33 cellular contexts compared by ENCODE assay signal in the genomic region with DNA sequence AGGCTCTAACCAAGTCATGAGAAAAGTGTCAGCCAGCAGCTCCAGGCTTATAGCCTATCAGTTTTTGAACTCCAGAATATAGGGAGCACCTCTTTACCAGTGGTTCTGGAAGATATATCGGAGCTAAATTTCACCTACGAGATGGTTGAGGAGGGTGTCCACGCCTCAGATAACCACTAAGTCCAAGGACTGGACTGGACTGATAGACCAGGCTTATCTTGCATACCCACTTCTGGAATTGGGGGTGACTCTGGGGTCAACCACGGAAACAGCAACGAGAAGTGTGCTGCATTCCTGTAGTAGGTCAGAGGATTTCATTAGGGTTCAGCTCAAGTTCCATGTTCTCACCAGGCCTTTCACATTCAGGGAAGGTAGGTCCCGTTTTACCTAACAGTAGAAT. TPM values are rescaled to one million over a fixed set of nuclear protein-coding genes. Genes with fewer than 3 reads are reported as not detected.
"Had no signal": no experiment of that assay in that cellular context is flagged by ENCODE, and none has a peak within 500 bp of the region (broad histone marks: within the 10 kb centered on the region; RNA-seq: fewer than 3 reads in every experiment).

No MANE protein-coding gene starts in this region.

- H3K27ac ChIP-seq: ascending aorta, brain microvascular endothelial cell, coronary artery, dorsolateral prefrontal cortex, heart left ventricle had no signal

- DNase-seq: activated CD4-positive, alpha-beta memory T cell treated with anti-CD3 and anti-CD28 coated beads, Interleukin-2, amount 10 ng/mL, durations not matched to agents 7 days and 5 days; activated CD4-positive, alpha-beta T cell treated with anti-CD3 and anti-CD28 coated beads for 36 hours; activated CD4-positive, alpha-beta T cell treated with anti-CD3 and anti-CD28 coated beads, Interleukin-2, amount 10 ng/mL, durations not matched to agents 7 days and 5 days; activated CD4-positive, alpha-beta T cell treated with anti-CD3 and anti-CD28 coated beads, Interleukin-2, amount 50 U/mL, for 4 hours; activated CD4-positive, CD25-positive, alpha-beta regulatory T cell; activated CD4-positive, CD25-positive, alpha-beta regulatory T cell treated with anti-CD3 and anti-CD28 coated beads, Interleukin-2, amount 50 U/mL, for 72 hours; activated CD8-positive, alpha-beta memory T cell treated with anti-CD3 and anti-CD28 coated beads, Interleukin-2, amount 50 U/mL, for 48 hours; activated gamma-delta T cell; activated naive CD4-positive, alpha-beta T cell; activated naive CD4-positive, alpha-beta T cell treated with anti-CD3 and anti-CD28 coated beads, Interleukin-2, amount 10 ng/mL, durations not matched to agents 7 days and 5 days; activated naive CD8-positive, alpha-beta T cell treated with anti-CD3 and anti-CD28 coated beads, Interleukin-2, amount 10 ng/mL, durations not matched to agents 7 days and 5 days; activated T-cell treated with anti-CD3 and anti-CD28 coated beads for 4 hours; activated T-cell treated with anti-CD3 and anti-CD28 coated beads, Interleukin-2, amount 50 U/mL, for 24 hours; activated T-cell treated with anti-CD3 and anti-CD28 coated beads, Interleukin-2, amount 50 U/mL, for 72 hours; brain microvascular endothelial cell; dorsolateral prefrontal cortex; effector memory CD4-positive, alpha-beta T cell; endodermal cell; foreskin fibroblast; glutamatergic neuron; heart left ventricle; T-helper 1 cell; T-helper 17 cell; T1000 had no signal

- ATAC-seq: activated CD4-positive, alpha-beta T cell treated with anti-CD3 and anti-CD28 coated beads for 36 hours; activated naive CD4-positive, alpha-beta T cell treated with anti-CD3 and anti-CD28 coated beads, Interleukin-2, amount 50 U/mL, for 72 hours; activated T-cell treated with anti-CD3 and anti-CD28 coated beads, Interleukin-2, amount 50 U/mL, for 72 hours; esophagus mucosa; heart left ventricle; T-helper 17 cell had no signal

- H3K4me3 ChIP-seq: ascending aorta, coronary artery, dorsolateral prefrontal cortex, heart left ventricle had no signal

- H3K27me3 ChIP-seq: ascending aorta, brain microvascular endothelial cell, dorsolateral prefrontal cortex had no signal

- H3K4me1 ChIP-seq: ascending aorta, heart left ventricle had no signal

- H3K9me3 ChIP-seq: ascending aorta, heart left ventricle had no signal

- H3K27ac Mint-ChIP-seq: activated CD4-positive, alpha-beta memory T cell treated with anti-CD3 and anti-CD28 coated beads, Interleukin-2, amount 10 ng/mL, durations not matched to agents 7 days and 5 days; activated CD4-positive, alpha-beta T cell treated with anti-CD3 and anti-CD28 coated beads for 36 hours; activated CD4-positive, alpha-beta T cell treated with anti-CD3 and anti-CD28 coated beads, Interleukin-2, amount 10 ng/mL, durations not matched to agents 7 days and 5 days; activated naive CD4-positive, alpha-beta T cell treated with anti-CD3 and anti-CD28 coated beads, Interleukin-2, amount 10 ng/mL, durations not matched to agents 7 days and 5 days; activated naive CD4-positive, alpha-beta T cell treated with anti-CD3 and anti-CD28 coated beads, Interleukin-2, amount 50 U/mL, for 72 hours; activated naive CD8-positive, alpha-beta T cell treated with anti-CD3 and anti-CD28 coated beads, Interleukin-2, amount 10 ng/mL, durations not matched to agents 7 days and 5 days; activated T-cell treated with anti-CD3 and anti-CD28 coated beads, Interleukin-2, amount 50 U/mL, for 24 hours; activated T-cell treated with anti-CD3 and anti-CD28 coated beads, Interleukin-2, amount 50 U/mL, for 72 hours; dendritic cell treated with granulocyte-macrophage colony-stimulating factor and Interleukin-4, amounts not matched to agents 40 ng/mL and 50 ng/mL, for 4 days; endodermal cell; T-helper 17 cell; T-helper 2 cell treated with Interferon-gamma antibody and Interleukin-4, amounts not matched to agents 5 μg/mL and 100 μg/mL, for 36 hours had no signal

- H3K36me3 Mint-ChIP-seq: activated naive CD4-positive, alpha-beta T cell treated with anti-CD3 and anti-CD28 coated beads, Interleukin-2, amount 10 ng/mL, durations not matched to agents 7 days and 5 days; activated naive CD4-positive, alpha-beta T cell treated with anti-CD3 and anti-CD28 coated beads, Interleukin-2, amount 50 U/mL, for 72 hours; activated naive CD8-positive, alpha-beta T cell treated with anti-CD3 and anti-CD28 coated beads, Interleukin-2, amount 10 ng/mL, durations not matched to agents 7 days and 5 days had no signal

- H3K36me3 ChIP-seq: ascending aorta, brain microvascular endothelial cell, heart left ventricle had no signal

- H3K4me1 Mint-ChIP-seq: activated CD4-positive, alpha-beta memory T cell treated with anti-CD3 and anti-CD28 coated beads, Interleukin-2, amount 10 ng/mL, durations not matched to agents 7 days and 5 days; activated CD4-positive, alpha-beta T cell treated with anti-CD3 and anti-CD28 coated beads, Interleukin-2, amount 10 ng/mL, durations not matched to agents 7 days and 5 days; activated naive CD4-positive, alpha-beta T cell treated with anti-CD3 and anti-CD28 coated beads, Interleukin-2, amount 10 ng/mL, durations not matched to agents 7 days and 5 days; central memory CD8-positive, alpha-beta T cell; T-helper 17 cell had no signal

- FAIRE-seq: bronchial epithelial cell, frontal cortex had no signal

- H3K4me3 Mint-ChIP-seq: activated CD4-positive, alpha-beta memory T cell treated with anti-CD3 and anti-CD28 coated beads, Interleukin-2, amount 10 ng/mL, durations not matched to agents 7 days and 5 days; activated CD4-positive, alpha-beta T cell treated with anti-CD3 and anti-CD28 coated beads for 36 hours; activated CD4-positive, alpha-beta T cell treated with anti-CD3 and anti-CD28 coated beads, Interleukin-2, amount 10 ng/mL, durations not matched to agents 7 days and 5 days; activated naive CD4-positive, alpha-beta T cell treated with anti-CD3 and anti-CD28 coated beads, Interleukin-2, amount 10 ng/mL, durations not matched to agents 7 days and 5 days; activated naive CD8-positive, alpha-beta T cell treated with anti-CD3 and anti-CD28 coated beads, Interleukin-2, amount 10 ng/mL, durations not matched to agents 7 days and 5 days; activated T-cell treated with anti-CD3 and anti-CD28 coated beads, Interleukin-2, amount 50 U/mL, for 24 hours; activated T-cell treated with anti-CD3 and anti-CD28 coated beads, Interleukin-2, amount 50 U/mL, for 72 hours; central memory CD8-positive, alpha-beta T cell; dendritic cell treated with granulocyte-macrophage colony-stimulating factor and Interleukin-4, amounts not matched to agents 40 ng/mL and 50 ng/mL, for 4 days; endodermal cell; T-helper 17 cell; T-helper 2 cell treated with Interferon-gamma antibody and Interleukin-4, amounts not matched to agents 5 μg/mL and 100 μg/mL, for 36 hours had no signal

- H3K9me3 Mint-ChIP-seq: activated CD4-positive, alpha-beta memory T cell treated with anti-CD3 and anti-CD28 coated beads, Interleukin-2, amount 10 ng/mL, durations not matched to agents 7 days and 5 days; activated CD4-positive, alpha-beta T cell treated with anti-CD3 and anti-CD28 coated beads, Interleukin-2, amount 10 ng/mL, durations not matched to agents 7 days and 5 days; activated naive CD4-positive, alpha-beta T cell treated with anti-CD3 and anti-CD28 coated beads, Interleukin-2, amount 10 ng/mL, durations not matched to agents 7 days and 5 days; activated naive CD4-positive, alpha-beta T cell treated with anti-CD3 and anti-CD28 coated beads, Interleukin-2, amount 50 U/mL, for 72 hours; activated naive CD8-positive, alpha-beta T cell treated with anti-CD3 and anti-CD28 coated beads, Interleukin-2, amount 10 ng/mL, durations not matched to agents 7 days and 5 days; activated T-cell treated with anti-CD3 and anti-CD28 coated beads, Interleukin-2, amount 50 U/mL, for 24 hours; activated T-cell treated with anti-CD3 and anti-CD28 coated beads, Interleukin-2, amount 50 U/mL, for 72 hours; central memory CD8-positive, alpha-beta T cell; dendritic cell treated with granulocyte-macrophage colony-stimulating factor and Interleukin-4, amounts not matched to agents 40 ng/mL and 50 ng/mL, for 4 days; endodermal cell; T-helper 2 cell treated with Interferon-gamma antibody and Interleukin-4, amounts not matched to agents 5 μg/mL and 100 μg/mL, for 36 hours had no signal

RNA-seq across cellular contexts. Expression of a gene that starts 38.6 kb away (rescaled TPM):
- total RNA-seq: esophagus mucosa, T-helper 17 cell had no signal
